ENCODE assay signal across 22 cellular contexts in genomic region chr5:137113939-137114338, GRCh38.
DNase-seq lines count a peak whose midpoint lies in the region; ATAC-seq and TF ChIP-seq lines count a peak whose summit lies in the region.
"Had no signal": no experiment of that assay in that cellular context is flagged by ENCODE, and none has a peak within 500 bp of the region (broad histone marks: within the 10 kb centered on the region; RNA-seq: fewer than 3 reads in every experiment).

No MANE protein-coding gene starts in this region.

- H3K27ac ChIP-seq in SK-N-SH (ENCODE audit: low read depth in 2 of 2, low read length in 1 of 2) (peak overlapping the region in 1 of 2 experiments; percentile 65; a peak in 2 of 4 replicates), mesendoderm (ENCODE audit: low read depth, low read length) (no peak overlapping the region)
- H3K27ac ChIP-seq: 22Rv1, pancreas, skin epidermis had no signal

- no peaks in the 10 kb centered on the region for H3K79me2 ChIP-seq in SK-N-SH (ENCODE audit: insufficient read depth)
- H3K79me2 ChIP-seq in mesendoderm (ENCODE audit: control insufficient read depth, insufficient read depth, low read length) = no peaks in the 10 kb centered on the region

- H3K9me2 ChIP-seq in SK-N-SH = no peaks in the 10 kb centered on the region

- H3K4me2 ChIP-seq in SK-N-SH (peak overlapping the region; percentile 30; the same call in 1 of the 2 replicates), mesendoderm (ENCODE audit: low read length) (no peak overlapping the region)

- peak overlapping the region; percentile 29 for H3K23ac ChIP-seq in mesendoderm (ENCODE audit: low read length)

- ATAC-seq in SK-N-SH treated with all-trans-retinoic acid at 6 μM for 48 hours (no peak), GM21717 (IDR thresholded peaks at IDR 0.05; ENCODE audit: unreplicated experiment) (peak; percentile 46), HG03565 (IDR thresholded peaks at IDR 0.05; ENCODE audit: unreplicated experiment) (peak; percentile 46), HG03159 (IDR thresholded peaks at IDR 0.05; ENCODE audit: unreplicated experiment) (no peak)
- ATAC-seq: left lobe of liver, T-helper 17 cell had no signal

- no peaks in the 10 kb centered on the region for H3K79me1 ChIP-seq in mesendoderm (ENCODE audit: low read length)

- peak overlapping the region; percentile 75 for H2BK15ac ChIP-seq in mesendoderm (replicated peaks; ENCODE audit: low read depth)

- WGBS in SK-N-SH (ENCODE audit: low lambda C conversion rate) = 44% methylated on average over 3 of the region's 3 CpGs
- WGBS in mesendoderm (ENCODE audit: extremely low coverage, insufficient coverage, low lambda C conversion rate) = no CpG with 5 or more reads among the region's 3 CpGs

- no peak for TF ChIP-seq RAD21 in SK-N-SH (IDR thresholded peaks at IDR 0.05; ENCODE audit: low read length)

- no peak overlapping the region for H4K5ac ChIP-seq in mesendoderm (ENCODE audit: low read length)

- peak overlapping the region; percentile 79 for H3K4ac ChIP-seq in mesendoderm (ENCODE audit: low read depth, low read length)

- H3F3A ChIP-seq in SK-N-SH (replicated peaks; ENCODE audit: insufficient read depth) = no peaks in the 10 kb centered on the region

- H4K8ac ChIP-seq in mesendoderm (ENCODE audit: low read depth, low read length) = no peak overlapping the region

- no peaks in the 10 kb centered on the region for H4K20me1 ChIP-seq in SK-N-SH (ENCODE audit: insufficient read depth)

- H3K4me3 ChIP-seq in SK-N-SH (ENCODE audit: low read depth in 2 of 2, low read length in 1 of 2) (no peak overlapping the region), mesendoderm (ENCODE audit: low read length) (no peak overlapping the region)
- H3K4me3 ChIP-seq: pancreas, skin epidermis had no signal

- H3K27me3 ChIP-seq in SK-N-SH (ENCODE audit: insufficient read depth) (no peaks in the 10 kb centered on the region), mesendoderm (ENCODE audit: insufficient read depth, low read length, poor library complexity) (no peaks in the 10 kb centered on the region)
- H3K27me3 ChIP-seq: pancreas had no signal

- peaks cover 11 to 21% of the 10 kb centered on the region in 2 experiments; a peak in 2 of 4 replicates for H3K4me1 ChIP-seq in SK-N-SH (ENCODE audit: control insufficient read depth in 1 of 2, insufficient read depth in 2 of 2, low read depth in 1 of 2, low read length in 1 of 2)
- H3K4me1 ChIP-seq in mesendoderm (ENCODE audit: control insufficient read depth, low read depth, low read length) = peaks cover 11% of the 10 kb centered on the region
- H3K4me1 ChIP-seq: Caco-2 had no signal

- H3K56ac ChIP-seq in mesendoderm (ENCODE audit: low read length) = peak overlapping the region; percentile 69

- TF ChIP-seq CTCF in SK-N-SH (IDR thresholded peaks at IDR 0.05) = no peak

- peaks cover 0 to 14% of the 10 kb centered on the region in 2 experiments for H3K36me3 ChIP-seq in SK-N-SH (replicated peaks in 1 of 2; ENCODE audit: control insufficient read depth in 1 of 2, insufficient read depth in 2 of 2, low read length in 1 of 2)
- no peaks in the 10 kb centered on the region for H3K36me3 ChIP-seq in mesendoderm (ENCODE audit: control insufficient read depth, insufficient read depth, low read length)
- H3K36me3 ChIP-seq: pancreas had no signal

- DNase-seq in SK-N-SH (no peak), mesendoderm (no peak), Kasumi-1 (lab: John Stamatoyannopoulos, UW) (no peak), SIG-M5 (lab: John Stamatoyannopoulos, UW) (no peak)
- DNase-seq: activated CD4-positive, CD25-positive, alpha-beta regulatory T cell; activated naive CD4-positive, alpha-beta T cell treated with anti-CD3 and anti-CD28 coated beads, Interleukin-2, amount 10 ng/mL, durations not matched to agents 7 days and 5 days; Caco-2; DMS53; NCI-H1694; NCI-H446 treated with DMSO at 0.1 percent for 48 hours; NCI-H82; pancreas; retina; RPMI8226; T-helper 17 cell had no signal

- peak overlapping the region; percentile 88 for H2BK5ac ChIP-seq in mesendoderm (ENCODE audit: low read length)

- CTCF ChIA-PET in SK-N-SH (lab: Yijun Ruan, JAX) = no interaction called here

- H2AFZ ChIP-seq in SK-N-SH (ENCODE audit: low read depth) = no peak overlapping the region

- H3K18ac ChIP-seq in mesendoderm (ENCODE audit: low read length) = peak overlapping the region; percentile 52

- no peak for TF ChIP-seq EP300 in SK-N-SH (IDR thresholded peaks at IDR 0.05; ENCODE audit: borderline replicate concordance in 1 of 2, low read depth in 1 of 2, low read length in 1 of 2)

- H3K9ac ChIP-seq in SK-N-SH (no peak overlapping the region), mesendoderm (ENCODE audit: low read length) (no peak overlapping the region)

- H2AK5ac ChIP-seq in mesendoderm (ENCODE audit: low read length) = peak overlapping the region; percentile 86

- peak overlapping the region; percentile 1 for H2BK120ac ChIP-seq in mesendoderm (ENCODE audit: low read depth, low read length)

- no peaks in the 10 kb centered on the region for H3K9me3 ChIP-seq in SK-N-SH
- H3K9me3 ChIP-seq: Caco-2, pancreas had no signal

- POLR2A ChIA-PET in SK-N-SH (lab: Yijun Ruan, JAX) = no interaction called here

TF ChIP-seq in SK-N-SH, 30 proteins besides CTCF, POLR2A, EP300 and RAD21:
- TF ChIP-seq TCF12 (IDR thresholded peaks at IDR 0.05) = no peak

TF ChIP-seq in SK-N-SH treated with all-trans-retinoic acid at 6 μM for 48 hours, 23 proteins besides CTCF, POLR2A, EP300 and RAD21 (continues in another document):
- no peak for TF ChIP-seq BACH2 (CRISPR knock-in tag; IDR thresholded peaks at IDR 0.05; ENCODE audit: borderline replicate concordance)
- TF ChIP-seq CREB5 (CRISPR knock-in tag; IDR thresholded peaks at IDR 0.05; ENCODE audit: low read depth) = no peak
- no peak for TF ChIP-seq ZNF8 (CRISPR knock-in tag; IDR thresholded peaks at IDR 0.05)
- TF ChIP-seq RARB (CRISPR knock-in tag; IDR thresholded peaks at IDR 0.05) = no peak
- TF ChIP-seq CSDC2 (CRISPR knock-in tag; IDR thresholded peaks at IDR 0.05) = no peak
- TF ChIP-seq TSHZ2 (CRISPR knock-in tag; IDR thresholded peaks at IDR 0.05) = no peak
- no peak for TF ChIP-seq SNAI2 (CRISPR knock-in tag; IDR thresholded peaks at IDR 0.05)
- TF ChIP-seq ZNF70 (CRISPR knock-in tag; IDR thresholded peaks at IDR 0.05) = no peak
- TF ChIP-seq ZFP3 (CRISPR knock-in tag; IDR thresholded peaks at IDR 0.05) = no peak
- TF ChIP-seq ZNF565 (CRISPR knock-in tag; conservative IDR thresholded peaks at IDR 0.05; ENCODE audit: low read depth) = no peak
- no peak for TF ChIP-seq TOX (CRISPR knock-in tag; IDR thresholded peaks at IDR 0.05; ENCODE audit: borderline replicate concordance)
- TF ChIP-seq POU6F1 (CRISPR knock-in tag; IDR thresholded peaks at IDR 0.05; ENCODE audit: borderline replicate concordance, low read depth) = no peak
- TF ChIP-seq ESRRG (CRISPR knock-in tag; IDR thresholded peaks at IDR 0.05) = no peak
- TF ChIP-seq ARNTL (CRISPR knock-in tag; IDR thresholded peaks at IDR 0.05; ENCODE audit: borderline replicate concordance, low read depth) = no peak
- no peak for TF ChIP-seq ZC3H10 (CRISPR knock-in tag; IDR thresholded peaks at IDR 0.05)
- no peak for TF ChIP-seq OSR1 (CRISPR knock-in tag; IDR thresholded peaks at IDR 0.05)

Comparison
In these comparisons a context has a peak if more than half of its experiments do, and no peak if none do; other contexts are left out.
1. ATAC-seq: peak in GM21717 (single experiment) and HG03565 (single experiment); none in SK-N-SH treated with all-trans-retinoic acid at 6 μM for 48 hours (single experiment) and HG03159 (single experiment).